Comparison of ENCODE assay signal across 1 cellular context in genomic region chr17:44906010-44906646, GRCh38.
TF ChIP-seq lines count a peak whose summit lies in the region.

No MANE protein-coding gene starts in this region.

TF ChIP-seq in SK-N-SH treated with all-trans-retinoic acid at 6 μM for 48 hours, 23 proteins besides CTCF, POLR2A, EP300 and RAD21 (continued from another document):
- TF ChIP-seq CSRNP3 (CRISPR knock-in tag; IDR thresholded peaks at IDR 0.05) (no peak), ZFP3 (CRISPR knock-in tag; IDR thresholded peaks at IDR 0.05) (no peak), BACH2 (CRISPR knock-in tag; IDR thresholded peaks at IDR 0.05; ENCODE audit: borderline replicate concordance) (no peak), ZC3H10 (CRISPR knock-in tag; IDR thresholded peaks at IDR 0.05) (no peak), ZFP30 (CRISPR knock-in tag; IDR thresholded peaks at IDR 0.05) (no peak), POU6F1 (CRISPR knock-in tag; IDR thresholded peaks at IDR 0.05; ENCODE audit: borderline replicate concordance, low read depth) (no peak), TOX (CRISPR knock-in tag; IDR thresholded peaks at IDR 0.05; ENCODE audit: borderline replicate concordance) (no peak), ZNF70 (CRISPR knock-in tag; IDR thresholded peaks at IDR 0.05) (no peak), ISL1 (CRISPR knock-in tag; IDR thresholded peaks at IDR 0.05) (no peak), TSHZ2 (CRISPR knock-in tag; IDR thresholded peaks at IDR 0.05) (no peak)
